ENCODE assay signal across 16 cellular contexts in the genomic region with DNA sequence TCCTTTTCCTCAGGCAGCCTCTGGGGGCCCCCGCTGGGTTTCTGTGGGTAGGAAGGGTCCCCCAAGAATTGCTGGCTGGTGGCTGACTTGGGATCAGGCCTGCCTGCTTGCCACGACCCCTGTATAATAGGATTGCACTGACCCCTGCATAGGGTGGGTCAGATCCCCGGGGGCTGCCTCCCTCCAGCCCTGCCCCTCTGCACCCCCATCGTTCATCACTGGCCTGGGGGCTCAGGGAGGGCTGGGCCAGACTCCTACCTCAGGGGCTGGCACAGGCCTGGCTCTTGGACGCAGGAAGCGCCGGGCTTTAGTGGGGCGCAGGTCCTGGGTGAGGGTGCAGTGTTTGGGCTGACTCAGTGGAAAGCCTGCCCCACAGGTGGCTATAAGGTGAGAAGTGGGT. TPM values are rescaled to one million over a fixed set of nuclear protein-coding genes. Genes with fewer than 3 reads are reported as not detected.
DNase-seq lines count a peak whose midpoint lies in the region; ATAC-seq and TF ChIP-seq lines count a peak whose summit lies in the region.
"Had no signal": no experiment of that assay in that cellular context is flagged by ENCODE, and none has a peak within 500 bp of the region (broad histone marks: within the 10 kb centered on the region; RNA-seq: fewer than 3 reads in every experiment).

No MANE protein-coding gene starts in this region.

- CTCF ChIA-PET in HEK293 (lab: Yijun Ruan, JAX) (interaction anchor here (0.9 kb wide), 1 partner anchor 12 kb away, joined by 3 read pairs; no protein-coding TSS in a partner anchor), Calu3 (lab: Charles Lee) (no interaction called here)

- peak overlapping the region; percentile 43 for H3K9ac ChIP-seq in mesendoderm (ENCODE audit: low read length)

- no peak overlapping the region for H3K18ac ChIP-seq in mesendoderm (ENCODE audit: low read length)

- intact Hi-C loops in stomach (cut with DNase I; ENCODE audit: low total_unique reads) (loop anchor here (10.0 kb wide), 1 partner anchor 134 kb away; a partner anchor contains a TSS), Calu3 (cut with micrococcal nuclease; ENCODE audit: unreplicated experiment) (no loop called here)

- no TSS peak for BruUV-seq in Calu3 (replicated peaks; lab: Mats Ljungman, UMichigan)

- no peak for TF ChIP-seq EP300 in stomach (IDR thresholded peaks at IDR 0.05)

- H3K4me2 ChIP-seq in mesendoderm (ENCODE audit: low read length): no peak overlapping the region

- WGBS in mesendoderm (ENCODE audit: extremely low coverage, insufficient coverage, low lambda C conversion rate): no CpG with 5 or more reads among the region's 8 CpGs
- 80 to 86% (median 81%) methylated on average over 6 to 8 of the region's 8 CpGs; no CpG with 5 or more reads in 1 of the 5 donors for WGBS in stomach, 5 donors

- H3K9me3 ChIP-seq in HEK293 (ENCODE audit: control insufficient read depth, insufficient read depth, low read depth, low read length) (no peaks in the 10 kb centered on the region), stomach (no peaks in the 10 kb centered on the region)

- DNase-seq in caudate nucleus (lab: John Stamatoyannopoulos, UW): no peak
- DNase-seq in mesendoderm: no peak
- DNase-seq in stomach: no peak
- no peak for DNase-seq in globus pallidus (ENCODE audit: low spot score)
- DNase-seq in Calu3: no peak
- DNase-seq: activated CD4-positive, alpha-beta T cell treated with anti-CD3 and anti-CD28 coated beads for 4 hours; activated T-cell treated with anti-CD3 and anti-CD28 coated beads, Interleukin-2, amount 50 U/mL, for 72 hours; NCI-H1417; stimulated activated CD4-positive, alpha-beta T cell treated with anti-CD3 and anti-CD28 coated beads, Interleukin-4, amount 100 ng/mL, for 1 hour; stimulated activated naive B cell treated with anti-CD40 and anti-IgM and Interleukin-4, amounts not matched to agents 10 μg/mL and 1 μg/mL and 100 μg/mL, for 72 hours had no signal

- no peak for TF ChIP-seq POLR2A in stomach (IDR thresholded peaks at IDR 0.05)

- peaks cover 10% of the 10 kb centered on the region for H3K36me3 Mint-ChIP-seq in Calu3 (ENCODE audit: insufficient read depth, unreplicated experiment)

- peaks cover 0 to 19% of the 10 kb centered on the region in 2 experiments; a peak in 2 of 3 replicates for H3K36me3 ChIP-seq in HEK293 (ENCODE audit: control insufficient read depth in 2 of 2, insufficient read depth in 1 of 2, low read length in 2 of 2)
- H3K36me3 ChIP-seq in mesendoderm (ENCODE audit: control insufficient read depth, insufficient read depth, low read length): no peaks in the 10 kb centered on the region
- peaks cover 13 to 43% (median 28%) of the 10 kb centered on the region in 4 donors for H3K36me3 ChIP-seq in stomach

- H3K4me1 ChIP-seq in HEK293 (ENCODE audit: control insufficient read depth, insufficient read depth, low read length) (no peaks in the 10 kb centered on the region), mesendoderm (ENCODE audit: control insufficient read depth, low read depth, low read length) (peaks cover 7% of the 10 kb centered on the region), stomach (peaks cover 19 to 41% (median 38%) of the 10 kb centered on the region in 4 donors)

- H3K27me3 ChIP-seq in mesendoderm (ENCODE audit: insufficient read depth, low read length, poor library complexity) (no peaks in the 10 kb centered on the region), stomach (no peaks in the 10 kb centered on the region)

- H3K9me3 Mint-ChIP-seq in Calu3 (ENCODE audit: low read depth, unreplicated experiment): no peaks in the 10 kb centered on the region
- H3K9me3 Mint-ChIP-seq: memory B cell; stimulated activated naive B cell treated with anti-CD40 and anti-IgM and Interleukin-4, amounts not matched to agents 10 μg/mL and 1 μg/mL and 100 μg/mL, for 72 hours; T-cell had no signal

- peaks cover 12% of the 10 kb centered on the region for H3K79me2 ChIP-seq in mesendoderm (ENCODE audit: control insufficient read depth, insufficient read depth, low read length)

- no peak overlapping the region for H3K27ac ChIP-seq in HEK293 (ENCODE audit: extremely low read depth, low read depth, low read length)
- peak overlapping the region; percentile 83 for H3K27ac ChIP-seq in caudate nucleus (ENCODE audit: low read depth, low read length)
- H3K27ac ChIP-seq in mesendoderm (ENCODE audit: low read depth, low read length): peak overlapping the region; percentile 59
- H3K27ac ChIP-seq in stomach: peak overlapping the region in 4 of 5 donors; percentile 33 to 79 (median 55)

- H3K27me3 Mint-ChIP-seq in Calu3 (ENCODE audit: unreplicated experiment): no peaks in the 10 kb centered on the region
- H3K27me3 Mint-ChIP-seq: memory B cell; stimulated activated naive B cell treated with anti-CD40 and anti-IgM and Interleukin-4, amounts not matched to agents 10 μg/mL and 1 μg/mL and 100 μg/mL, for 72 hours; T-cell had no signal

- peaks cover 10% of the 10 kb centered on the region for H3K79me1 ChIP-seq in mesendoderm (ENCODE audit: low read length)

- ATAC-seq in GM21528 (IDR thresholded peaks at IDR 0.05; ENCODE audit: low FRiP score, unreplicated experiment) (no peak), HG03196 (IDR thresholded peaks at IDR 0.05; ENCODE audit: unreplicated experiment) (no peak)
- ATAC-seq: activated T-cell treated with anti-CD3 and anti-CD28 coated beads, Interleukin-2, amount 50 U/mL, for 72 hours; T-cell had no signal

- H4K8ac ChIP-seq in mesendoderm (ENCODE audit: low read depth, low read length): no peak overlapping the region

- H3K23ac ChIP-seq in mesendoderm (ENCODE audit: low read length): no peak overlapping the region

- peak overlapping the region; percentile 50 for H3K56ac ChIP-seq in mesendoderm (ENCODE audit: low read length)

- H3K27ac Mint-ChIP-seq in Calu3 (ENCODE audit: unreplicated experiment): no peak overlapping the region
- H3K27ac Mint-ChIP-seq: activated T-cell treated with anti-CD3 and anti-CD28 coated beads, Interleukin-2, amount 50 U/mL, for 72 hours; memory B cell had no signal

- H3K4me3 ChIP-seq in HEK293 (ENCODE audit: low read depth, low read length): no peak overlapping the region
- H3K4me3 ChIP-seq in mesendoderm (ENCODE audit: low read length): no peak overlapping the region
- no peak overlapping the region for H3K4me3 ChIP-seq in stomach

- H3K4me3 Mint-ChIP-seq in Calu3 (ENCODE audit: low read depth, unreplicated experiment): no peak overlapping the region
- H3K4me3 Mint-ChIP-seq: activated T-cell treated with anti-CD3 and anti-CD28 coated beads, Interleukin-2, amount 50 U/mL, for 72 hours; memory B cell; T-cell had no signal

- H2BK5ac ChIP-seq in mesendoderm (ENCODE audit: low read length): no peak overlapping the region

- H2BK15ac ChIP-seq in mesendoderm (replicated peaks; ENCODE audit: low read depth): no peak overlapping the region

- no peak for TF ChIP-seq CTCF in HEK293 (tag by site-specific recombination; IDR thresholded peaks at IDR 0.05)
- TF ChIP-seq CTCF in stomach (IDR thresholded peaks at IDR 0.05): no peak
- TF ChIP-seq CTCF in Calu3 (IDR thresholded peaks at IDR 0.05; ENCODE audit: unreplicated experiment): no peak

- H2BK120ac ChIP-seq in mesendoderm (ENCODE audit: low read depth, low read length): no peak overlapping the region

- no peak overlapping the region for H3K4ac ChIP-seq in mesendoderm (ENCODE audit: low read depth, low read length)

- POLR2A ChIA-PET in HEK293 (lab: Yijun Ruan, JAX): no interaction called here

- H4K5ac ChIP-seq in mesendoderm (ENCODE audit: low read length): no peak overlapping the region

- no peak overlapping the region for H2AK5ac ChIP-seq in mesendoderm (ENCODE audit: low read length)

- H3K4me1 Mint-ChIP-seq in Calu3 (ENCODE audit: low read depth, unreplicated experiment): no peaks in the 10 kb centered on the region

TF ChIP-seq in HEK293, 187 proteins besides CTCF, POLR2A, EP300 and RAD21:
- TF ChIP-seq SCRT2 (tag by site-specific recombination; IDR thresholded peaks at IDR 0.05) (peak; percentile 38; the same call in 1 of the 2 replicates), ZNF10 (tag by site-specific recombination; IDR thresholded peaks at IDR 0.05) (no peak), ZNF621 (tag by site-specific recombination; IDR thresholded peaks at IDR 0.05) (no peak), MZF1 (tag by site-specific recombination; IDR thresholded peaks at IDR 0.05; ENCODE audit: borderline replicate concordance) (no peak)
- TF ChIP-seq, protein P1, sequence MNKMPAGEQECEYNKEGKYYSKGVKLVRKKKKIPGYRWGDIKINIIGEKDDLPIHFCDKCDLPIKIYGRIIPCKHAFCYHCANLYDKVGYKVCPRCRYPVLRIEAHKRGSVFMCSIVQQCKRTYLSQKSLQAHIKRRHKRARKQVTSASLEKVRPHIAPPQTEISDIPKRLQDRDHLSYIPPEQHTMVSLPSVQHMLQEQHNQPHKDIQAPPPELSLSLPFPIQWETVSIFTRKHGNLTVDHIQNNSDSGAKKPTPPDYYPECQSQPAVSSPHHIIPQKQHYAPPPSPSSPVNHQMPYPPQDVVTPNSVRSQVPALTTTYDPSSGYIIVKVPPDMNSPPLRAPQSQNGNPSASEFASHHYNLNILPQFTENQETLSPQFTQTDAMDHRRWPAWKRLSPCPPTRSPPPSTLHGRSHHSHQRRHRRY (tag by site-specific recombination; IDR thresholded peaks at IDR 0.05): no peak

RNA-seq across cellular contexts. Expression of a gene that starts 10.6 kb away (rescaled TPM):
- polyA plus RNA-seq in mesendoderm (2013, experiment 1 of 2): 158 TPM
- 164 TPM for polyA plus RNA-seq in mesendoderm (2013, experiment 2 of 2)
- total RNA-seq in stomach (1,000 to 10,000 TPM in 1 of 5 donors, 100 to 1,000 TPM in 4; 159 to 1,175 (median 226) TPM), Calu3 (2022) (107 and 111 TPM in 2 replicates)
- polyA plus RNA-seq in stomach: 100 to 1,000 TPM; 558 to 652 (median 596) TPM

RNA-seq across cellular contexts. Expression of a gene that starts 21.6 kb away (rescaled TPM):
- 0.03 TPM for polyA plus RNA-seq in mesendoderm (2013, experiment 1 of 2)
- polyA plus RNA-seq in mesendoderm (2013, experiment 2 of 2): not detected
- under 1 TPM in 1 of 5 donors, not detected in 4; 0.18 TPM for total RNA-seq in stomach
- polyA plus RNA-seq in stomach: under 1 TPM in 1 of 3 donors, not detected in 2; 0.18 TPM
- total RNA-seq in Calu3 (2022): not detected in 2 replicates
- total RNA-seq: pulmonary artery endothelial cell had no signal

RNA-seq across cellular contexts. Expression of a gene that starts 31.9 kb away (rescaled TPM):
- polyA plus RNA-seq in mesendoderm (2013, experiment 1 of 2): 154 TPM
- 152 TPM for polyA plus RNA-seq in mesendoderm (2013, experiment 2 of 2)
- total RNA-seq in stomach (10 to 100 TPM; 10.5 to 90.4 (median 54.0) TPM), Calu3 (2022) (136 and 162 TPM in 2 replicates)
- 100 to 1,000 TPM; 114 to 266 (median 166) TPM for polyA plus RNA-seq in stomach

RNA-seq across cellular contexts. Expression of a gene that starts 43.1 kb away (rescaled TPM):
- 28.6 TPM for polyA plus RNA-seq in mesendoderm (2013, experiment 1 of 2)
- polyA plus RNA-seq in mesendoderm (2013, experiment 2 of 2): 30.0 TPM
- total RNA-seq in stomach (10 to 100 TPM in 4 of 5 donors, 1 to 10 TPM in 1; 9.9 to 62.6 (median 33.0) TPM), Calu3 (2022) (159 and 161 TPM in 2 replicates)
- polyA plus RNA-seq in stomach: 10 to 100 TPM; 74.9 to 85.8 (median 80.9) TPM
